ENCODE assay signal across 9 cellular contexts in genomic region chr4:158624889-158625478, GRCh38. TPM values are rescaled to one million over a fixed set of nuclear protein-coding genes. Genes with fewer than 3 reads are reported as not detected.
DNase-seq lines count a peak whose midpoint lies in the region; ATAC-seq, FAIRE-seq and TF ChIP-seq lines count a peak whose summit lies in the region.
"Had no signal": no experiment of that assay in that cellular context is flagged by ENCODE, and none has a peak within 500 bp of the region (broad histone marks: within the 10 kb centered on the region; RNA-seq: fewer than 3 reads in every experiment).

No MANE protein-coding gene starts in this region.

- no peaks in the 10 kb centered on the region for H3K27me3 ChIP-seq in HL-60 (ENCODE audit: insufficient read depth, poor library complexity, severe bottlenecking)

- ATAC-seq in GM21528 (IDR thresholded peaks at IDR 0.05; ENCODE audit: low FRiP score, unreplicated experiment) (peak; percentile 86), HG02970 (IDR thresholded peaks at IDR 0.05; ENCODE audit: low FRiP score, unreplicated experiment) (no peak)
- ATAC-seq: activated naive CD4-positive, alpha-beta T cell treated with anti-CD3 and anti-CD28 coated beads, Interleukin-2, amount 50 U/mL, for 72 hours had no signal

- FAIRE-seq in G401.6 (lab: Jason Lieb, UNC), result peak; percentile 88

- no peak overlapping the region for H3K27ac ChIP-seq in HL-60 (replicated peaks)

- TF ChIP-seq CTCF in HL-60 (IDR thresholded peaks at IDR 0.05; ENCODE audit: insufficient read depth, low read length), result peak; percentile 64

- H3K4me3 ChIP-seq in HL-60 (replicated peaks; ENCODE audit: insufficient read depth, low read length), result no peak overlapping the region

- DNase-seq in HL-60 (ENCODE audit: low read depth in 1 of 2, low spot score in 1 of 2), result peak; percentile 48 to 51
- peak; percentile 41 for DNase-seq in NOMO-1 treated with dmso at 0.1 percent for 144 hours (lab: John Stamatoyannopoulos, UW; ENCODE audit: unreplicated experiment)
- DNase-seq in dermis blood vessel endothelial cell, result peak; percentile 83
- peak; percentile 75 to 80 for DNase-seq in lung microvascular endothelial cell (ENCODE audit: low read depth in 2 of 2)
- no peak for DNase-seq in activated effector memory CD4-positive, alpha-beta T cell treated with Interleukin-2 at 50 U/mL for 16 hours

RNA-seq across cellular contexts. Expression of gene C4orf46, which starts 46.7 kb away (rescaled TPM):
- total RNA-seq in dermis blood vessel endothelial cell (7.7 and 13.6 TPM in 2 replicates), lung microvascular endothelial cell (4.4 and 6.5 TPM in 2 replicates)

RNA-seq across cellular contexts. Expression of gene ETFDH, which starts 47.1 kb away (rescaled TPM):
- 19.2 and 21.3 TPM in 2 replicates for total RNA-seq in dermis blood vessel endothelial cell
- 9.8 and 12.3 TPM in 2 replicates for total RNA-seq in lung microvascular endothelial cell
